Comparison of ENCODE assay signal across 24 cellular contexts in the genomic region with DNA sequence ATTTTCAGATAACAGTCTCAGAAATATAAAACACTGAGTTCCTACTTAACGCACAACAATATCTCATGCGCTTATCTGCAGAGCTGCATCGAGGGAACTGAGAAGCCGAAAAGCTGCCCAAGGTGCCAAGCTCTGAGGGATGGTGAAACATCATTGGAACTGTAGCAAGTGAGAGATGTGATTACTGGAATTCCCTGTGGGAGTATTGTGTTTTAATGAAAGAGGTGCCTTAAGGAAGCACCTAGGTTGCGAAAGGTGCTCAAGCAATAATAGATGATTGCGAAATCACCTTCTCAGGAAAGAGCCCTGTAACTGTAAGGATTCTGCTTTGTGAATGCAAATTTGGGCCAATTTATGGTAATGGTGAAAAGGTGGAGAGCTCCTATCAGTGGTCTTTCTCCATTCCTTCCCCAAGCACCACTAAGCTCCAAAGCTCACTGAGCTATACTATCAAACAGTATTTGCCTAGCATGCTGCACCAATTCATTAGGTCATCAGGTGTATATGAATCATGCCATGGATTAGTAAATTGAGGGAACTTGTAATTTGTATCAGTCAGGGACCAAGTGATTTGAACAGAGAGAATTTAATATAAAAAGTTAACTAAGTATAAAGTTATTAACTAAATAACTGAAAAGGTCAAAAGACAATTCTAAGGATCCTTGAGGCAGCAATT. TPM values are rescaled to one million over a fixed set of nuclear protein-coding genes. Genes with fewer than 3 reads are reported as not detected.
DNase-seq lines count a peak whose midpoint lies in the region; TF ChIP-seq lines count a peak whose summit lies in the region.
"Had no signal": no experiment of that assay in that cellular context is flagged by ENCODE, and none has a peak within 500 bp of the region (broad histone marks: within the 10 kb centered on the region; RNA-seq: fewer than 3 reads in every experiment).

No MANE protein-coding gene starts in this region.

- no peak overlapping the region for H3K27ac Mint-ChIP-seq in MCF 10A (ENCODE audit: low read depth, unreplicated experiment)
- H3K27ac Mint-ChIP-seq: B cell had no signal

- no peaks in the 10 kb centered on the region for H3K4me1 ChIP-seq in mammary epithelial cell (ENCODE audit: insufficient read depth, low read length)

- no peaks in the 10 kb centered on the region for H3K27me3 Mint-ChIP-seq in MCF 10A (ENCODE audit: insufficient read depth, unreplicated experiment)

- in situ Hi-C loops in mammary epithelial cell (cut with MboI; ENCODE audit: low sequenced_read_pairs in 2 of 2) = no loop called here

- CTCF ChIA-PET in MCF 10A (lab: Yijun Ruan, JAX) (interaction anchor here (0.6 to 0.9 kb wide), 2 partner anchors 24 to 529 kb away, joined by 4 read pairs; no protein-coding TSS in a partner anchor), mammary epithelial cell (lab: Charles Lee; ENCODE audit: low non-redundant PET) (no interaction called here)

- no peak overlapping the region for H2AFZ ChIP-seq in mammary epithelial cell (ENCODE audit: low read depth, low read length)

- H4K20me1 ChIP-seq in mammary epithelial cell (ENCODE audit: insufficient read depth, low read length) = no peaks in the 10 kb centered on the region

- H3K27ac ChIP-seq in mammary epithelial cell (ENCODE audit: insufficient read depth, low read depth, low read length) = no peak overlapping the region
- H3K27ac ChIP-seq: RWPE1 had no signal

- POLR2A ChIA-PET in MCF 10A (lab: Yijun Ruan, JAX) = interaction anchor here (1.8 kb wide), 1 partner anchor 11 kb away, joined by 8 read pairs; no protein-coding TSS in a partner anchor

- H3K27me3 ChIP-seq in mammary epithelial cell (ENCODE audit: insufficient read depth, low read length) = no peaks in the 10 kb centered on the region

- peak; percentile 85 for DNase-seq in MCF 10A (ENCODE audit: unreplicated experiment)
- DNase-seq in mammary epithelial cell = no peak
- DNase-seq in NCI-H2171 (lab: John Stamatoyannopoulos, UW) = peak; percentile 0
- DNase-seq in epithelial cell of proximal tubule (ENCODE audit: low read depth) = peak; percentile 6
- DNase-seq in renal cortical epithelial cell (ENCODE audit: low read depth) = peak; percentile 58
- no peak for DNase-seq in midbrain (lab: John Stamatoyannopoulos, UW)
- DNase-seq in AG08396 (ENCODE audit: low spot score) = no peak
- DNase-seq in activated CD4-positive, alpha-beta T cell treated with anti-CD3 and anti-CD28 coated beads, Interleukin-2, amount 50 U/mL, for 1 hour = no peak
- DNase-seq: DMS79 treated with DMSO at 0.1 percent for 48 hours; KBM-7; MV-4-11; NCI-H1105 treated with DMSO at 0.1 percent for 48 hours; NCI-H1694 treated with DMSO at 0.1 percent for 48 hours; NCI-H2081 treated with DMSO at 0.1 percent for 48 hours; NCI-H345; NCI-H524; NCI-H774; NK-92 treated with Interleukin-12 subunit alpha and Interleukin-12 subunit beta, amount 100 ng/mL, for 24 hours; SHP77 treated with DMSO at 0.1 percent for 48 hours; SK-N-SH had no signal

- H3K36me3 Mint-ChIP-seq in MCF 10A (ENCODE audit: insufficient read depth, unreplicated experiment) = no peaks in the 10 kb centered on the region

- peaks cover 9% of the 10 kb centered on the region for H3K4me1 Mint-ChIP-seq in MCF 10A (ENCODE audit: insufficient read depth, unreplicated experiment)
- H3K4me1 Mint-ChIP-seq: B cell had no signal

- H3K36me3 ChIP-seq in mammary epithelial cell (ENCODE audit: insufficient read depth, low read length) = no peaks in the 10 kb centered on the region
- H3K36me3 ChIP-seq: HAP-1 had no signal

- H3K4me3 ChIP-seq in mammary epithelial cell (replicated peaks in 1 of 3; ENCODE audit: insufficient read depth in 1 of 3, low read depth in 2 of 3, low read length in 3 of 3) (no peak overlapping the region), epithelial cell of proximal tubule (ENCODE audit: low read depth, low read length) (no peak overlapping the region)
- H3K4me3 ChIP-seq: HAP-1 had no signal

- no peaks in the 10 kb centered on the region for H3K79me2 ChIP-seq in mammary epithelial cell (ENCODE audit: insufficient read depth, low read length)

- intact Hi-C loops in MCF 10A (cut with micrococcal nuclease) = no loop called here
- intact Hi-C loops in mammary epithelial cell (cut with micrococcal nuclease) = no loop called here

- no peak overlapping the region for H3K4me2 ChIP-seq in mammary epithelial cell (ENCODE audit: insufficient read depth, low read depth, low read length)
- H3K4me2 ChIP-seq: SK-N-SH had no signal

- TF ChIP-seq CTCF in MCF 10A (IDR thresholded peaks at IDR 0.05; ENCODE audit: unreplicated experiment) = no peak
- no peak for TF ChIP-seq CTCF in mammary epithelial cell (conservative IDR thresholded peaks at IDR 0.05 in 1 of 2, IDR thresholded peaks at IDR 0.05 in 1 of 2; ENCODE audit: extremely low read depth in 1 of 2, insufficient read depth in 1 of 2, low read depth in 1 of 2, low read length in 2 of 2)
- TF ChIP-seq CTCF in epithelial cell of proximal tubule (conservative IDR thresholded peaks at IDR 0.05; ENCODE audit: low read depth, low read length) = no peak

- 36% methylated on average over 6 of the region's 6 CpGs for WGBS in mammary epithelial cell (ENCODE audit: low coverage, missing lambda C conversion rate)

- no peak overlapping the region for H3K4me3 Mint-ChIP-seq in MCF 10A (ENCODE audit: unreplicated experiment)
- H3K4me3 Mint-ChIP-seq: B cell had no signal

- H3K9me3 Mint-ChIP-seq in MCF 10A (ENCODE audit: unreplicated experiment) = no peaks in the 10 kb centered on the region

- dilution Hi-C loops in mammary epithelial cell (cut with HindIII; ENCODE audit: low sequenced_read_pairs) = no loop called here

- H3K9me3 ChIP-seq in mammary epithelial cell (replicated peaks; ENCODE audit: insufficient read depth, low read length) = no peaks in the 10 kb centered on the region
- H3K9me3 ChIP-seq: HAP-1, SK-N-SH had no signal

- no peak overlapping the region for H3K9ac ChIP-seq in mammary epithelial cell (ENCODE audit: insufficient read depth, low read length)
- H3K9ac ChIP-seq: SK-N-SH had no signal

- BruUV-seq in MCF 10A (replicated peaks; lab: Mats Ljungman, UMichigan) (no TSS peak), mammary epithelial cell (replicated peaks; lab: Mats Ljungman, UMichigan) (no TSS peak)

RNA-seq across cellular contexts. Expression of a gene that starts 59.0 kb away (rescaled TPM):
- 0.19 and 0.34 TPM in 2 replicates for total RNA-seq in MCF 10A (2022)
- total RNA-seq in mammary epithelial cell = under 1 TPM in 1 of 2 donors, not detected in 1; 0.67 TPM
- 0.03 TPM for polyA plus RNA-seq in mammary epithelial cell
- not detected for polyA minus RNA-seq in mammary epithelial cell
- total RNA-seq in epithelial cell of proximal tubule = 2.9 and 4.3 TPM in 2 replicates
- total RNA-seq in renal cortical epithelial cell = 4.0 and 38.4 TPM in 2 replicates
- total RNA-seq: A172 had no signal

Comparison
In these comparisons a context has a peak if more than half of its experiments do, and no peak if none do; other contexts are left out.
1. DNase-seq: peak in MCF 10A (single experiment), NCI-H2171 (single experiment), epithelial cell of proximal tubule (single experiment) and renal cortical epithelial cell (single experiment); none in mammary epithelial cell (single experiment), midbrain (single experiment), AG08396 (single experiment) and activated CD4-positive, alpha-beta T cell treated with anti-CD3 and anti-CD28 coated beads, Interleukin-2, amount 50 U/mL, for 1 hour (single experiment).